ENCODE assay signal across 18 cellular contexts in the genomic region with DNA sequence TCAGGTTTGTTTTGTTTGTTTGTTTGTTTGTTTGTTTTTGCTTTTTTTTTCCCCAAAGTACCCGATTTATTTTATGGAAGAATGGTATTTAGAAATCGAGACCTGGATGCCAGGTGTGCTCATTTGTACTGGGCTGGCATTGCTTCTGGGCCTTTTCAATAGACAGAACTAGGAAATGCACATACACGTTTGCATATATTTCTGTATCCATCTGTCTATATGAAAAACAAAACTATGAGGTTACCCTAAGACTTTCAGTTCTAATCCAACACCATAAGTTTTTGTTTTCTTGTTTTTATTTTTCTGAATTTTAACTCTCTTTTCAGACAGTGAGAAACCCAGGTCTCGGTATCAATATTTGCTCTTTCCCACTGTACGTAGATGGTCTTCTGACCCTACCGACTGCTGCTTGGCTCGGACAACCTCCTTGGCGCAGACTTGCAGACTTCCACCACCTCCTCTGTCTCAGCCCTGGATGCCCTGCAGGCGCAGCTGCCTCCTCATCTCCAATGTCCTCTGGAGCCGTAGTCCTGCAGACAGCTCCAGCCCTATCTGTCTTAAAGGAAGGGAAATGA.
DNase-seq lines count a peak whose midpoint lies in the region; ATAC-seq and TF ChIP-seq lines count a peak whose summit lies in the region.
"Had no signal": no experiment of that assay in that cellular context is flagged by ENCODE, and none has a peak within 500 bp of the region (broad histone marks: within the 10 kb centered on the region; RNA-seq: fewer than 3 reads in every experiment).

No MANE protein-coding gene starts in this region.

- H3K36me3 Mint-ChIP-seq in WTC11, result no peaks in the 10 kb centered on the region

- no peaks in the 10 kb centered on the region for H3K27me3 Mint-ChIP-seq in WTC11 (ENCODE audit: low read depth)

- H3K4me3 Mint-ChIP-seq in WTC11, result no peak overlapping the region

- no peak for TF ChIP-seq POLR2A in NB4 (IDR thresholded peaks at IDR 0.05; ENCODE audit: extremely low read depth, insufficient read length)

- peaks cover 12% of the 10 kb centered on the region for H3K4me1 Mint-ChIP-seq in WTC11

- no peaks in the 10 kb centered on the region for H3K9me3 Mint-ChIP-seq in WTC11

- ATAC-seq in HG02642 (IDR thresholded peaks at IDR 0.05; ENCODE audit: poor library complexity, unreplicated experiment) (peak; percentile 66), HG02970 (IDR thresholded peaks at IDR 0.05; ENCODE audit: low FRiP score, unreplicated experiment) (no peak), WTC11 (no peak)

- H3K27ac Mint-ChIP-seq in WTC11, result no peak overlapping the region

- no peak overlapping the region for H3K4me3 ChIP-seq in NB4 (ENCODE audit: low read depth, low read length)
- H3K4me3 ChIP-seq: BLaER1, HAP-1 had no signal

- no peak for TF ChIP-seq CTCF in NB4 (IDR thresholded peaks at IDR 0.05; ENCODE audit: low read depth, low read length)
- no peak for TF ChIP-seq CTCF in WTC11 (IDR thresholded peaks at IDR 0.05)

- DNase-seq in NOMO-1 treated with DMSO at 0.1 percent for 48 hours (lab: John Stamatoyannopoulos, UW; ENCODE audit: unreplicated experiment) (peak; percentile 4), NOMO-1 treated with dmso at 0.1 percent for 144 hours (lab: John Stamatoyannopoulos, UW; ENCODE audit: unreplicated experiment) (no peak), NB4 (ENCODE audit: low read depth) (peak; percentile 1), HK-2 (ENCODE audit: unreplicated experiment) (no peak), WTC11 (ENCODE audit: low spot score) (no peak), cerebellar nuclear complex (lab: John Stamatoyannopoulos, UW) (no peak)
- DNase-seq: 8988T, DMS 273 treated with DMSO at 0.1 percent for 48 hours, IMR-90, NCI-H1105, NCI-H187, NCI-H446 treated with DMSO at 0.1 percent for 48 hours, NCI-H774, SHP77 treated with DMSO at 0.1 percent for 48 hours had no signal

- CTCF ChIA-PET in WTC11 (lab: Charles Lee), result no interaction called here

- POLR2A ChIA-PET in WTC11 (lab: Charles Lee), result no interaction called here

TF ChIP-seq in WTC11, 78 proteins besides CTCF, POLR2A, EP300 and RAD21:
- TF ChIP-seq FOXK1 (CRISPR knock-in tag; IDR thresholded peaks at IDR 0.05) (no peak), SMAD3 (CRISPR knock-in tag; IDR thresholded peaks at IDR 0.05; ENCODE audit: borderline replicate concordance) (no peak), FOXJ3 (CRISPR knock-in tag; IDR thresholded peaks at IDR 0.05; ENCODE audit: borderline replicate concordance) (no peak), MXD4 (CRISPR knock-in tag; IDR thresholded peaks at IDR 0.05; ENCODE audit: borderline replicate concordance) (no peak), JUN (CRISPR knock-in tag; IDR thresholded peaks at IDR 0.05) (no peak), KAT7 (CRISPR knock-in tag; IDR thresholded peaks at IDR 0.05; ENCODE audit: borderline replicate concordance) (no peak)
- TF ChIP-seq, protein P1, sequence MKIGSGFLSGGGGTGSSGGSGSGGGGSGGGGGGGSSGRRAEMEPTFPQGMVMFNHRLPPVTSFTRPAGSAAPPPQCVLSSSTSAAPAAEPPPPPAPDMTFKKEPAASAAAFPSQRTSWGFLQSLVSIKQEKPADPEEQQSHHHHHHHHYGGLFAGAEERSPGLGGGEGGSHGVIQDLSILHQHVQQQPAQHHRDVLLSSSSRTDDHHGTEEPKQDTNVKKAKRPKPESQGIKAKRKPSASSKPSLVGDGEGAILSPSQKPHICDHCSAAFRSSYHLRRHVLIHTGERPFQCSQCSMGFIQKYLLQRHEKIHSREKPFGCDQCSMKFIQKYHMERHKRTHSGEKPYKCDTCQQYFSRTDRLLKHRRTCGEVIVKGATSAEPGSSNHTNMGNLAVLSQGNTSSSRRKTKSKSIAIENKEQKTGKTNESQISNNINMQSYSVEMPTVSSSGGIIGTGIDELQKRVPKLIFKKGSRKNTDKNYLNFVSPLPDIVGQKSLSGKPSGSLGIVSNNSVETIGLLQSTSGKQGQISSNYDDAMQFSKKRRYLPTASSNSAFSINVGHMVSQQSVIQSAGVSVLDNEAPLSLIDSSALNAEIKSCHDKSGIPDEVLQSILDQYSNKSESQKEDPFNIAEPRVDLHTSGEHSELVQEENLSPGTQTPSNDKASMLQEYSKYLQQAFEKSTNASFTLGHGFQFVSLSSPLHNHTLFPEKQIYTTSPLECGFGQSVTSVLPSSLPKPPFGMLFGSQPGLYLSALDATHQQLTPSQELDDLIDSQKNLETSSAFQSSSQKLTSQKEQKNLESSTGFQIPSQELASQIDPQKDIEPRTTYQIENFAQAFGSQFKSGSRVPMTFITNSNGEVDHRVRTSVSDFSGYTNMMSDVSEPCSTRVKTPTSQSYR (CRISPR knock-in tag; IDR thresholded peaks at IDR 0.05), result no peak
- TF ChIP-seq, protein P2, sequence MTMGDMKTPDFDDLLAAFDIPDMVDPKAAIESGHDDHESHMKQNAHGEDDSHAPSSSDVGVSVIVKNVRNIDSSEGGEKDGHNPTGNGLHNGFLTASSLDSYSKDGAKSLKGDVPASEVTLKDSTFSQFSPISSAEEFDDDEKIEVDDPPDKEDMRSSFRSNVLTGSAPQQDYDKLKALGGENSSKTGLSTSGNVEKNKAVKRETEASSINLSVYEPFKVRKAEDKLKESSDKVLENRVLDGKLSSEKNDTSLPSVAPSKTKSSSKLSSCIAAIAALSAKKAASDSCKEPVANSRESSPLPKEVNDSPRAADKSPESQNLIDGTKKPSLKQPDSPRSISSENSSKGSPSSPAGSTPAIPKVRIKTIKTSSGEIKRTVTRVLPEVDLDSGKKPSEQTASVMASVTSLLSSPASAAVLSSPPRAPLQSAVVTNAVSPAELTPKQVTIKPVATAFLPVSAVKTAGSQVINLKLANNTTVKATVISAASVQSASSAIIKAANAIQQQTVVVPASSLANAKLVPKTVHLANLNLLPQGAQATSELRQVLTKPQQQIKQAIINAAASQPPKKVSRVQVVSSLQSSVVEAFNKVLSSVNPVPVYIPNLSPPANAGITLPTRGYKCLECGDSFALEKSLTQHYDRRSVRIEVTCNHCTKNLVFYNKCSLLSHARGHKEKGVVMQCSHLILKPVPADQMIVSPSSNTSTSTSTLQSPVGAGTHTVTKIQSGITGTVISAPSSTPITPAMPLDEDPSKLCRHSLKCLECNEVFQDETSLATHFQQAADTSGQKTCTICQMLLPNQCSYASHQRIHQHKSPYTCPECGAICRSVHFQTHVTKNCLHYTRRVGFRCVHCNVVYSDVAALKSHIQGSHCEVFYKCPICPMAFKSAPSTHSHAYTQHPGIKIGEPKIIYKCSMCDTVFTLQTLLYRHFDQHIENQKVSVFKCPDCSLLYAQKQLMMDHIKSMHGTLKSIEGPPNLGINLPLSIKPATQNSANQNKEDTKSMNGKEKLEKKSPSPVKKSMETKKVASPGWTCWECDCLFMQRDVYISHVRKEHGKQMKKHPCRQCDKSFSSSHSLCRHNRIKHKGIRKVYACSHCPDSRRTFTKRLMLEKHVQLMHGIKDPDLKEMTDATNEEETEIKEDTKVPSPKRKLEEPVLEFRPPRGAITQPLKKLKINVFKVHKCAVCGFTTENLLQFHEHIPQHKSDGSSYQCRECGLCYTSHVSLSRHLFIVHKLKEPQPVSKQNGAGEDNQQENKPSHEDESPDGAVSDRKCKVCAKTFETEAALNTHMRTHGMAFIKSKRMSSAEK (CRISPR knock-in tag; IDR thresholded peaks at IDR 0.05; ENCODE audit: borderline replicate concordance), result no peak
- TF ChIP-seq, protein P3, sequence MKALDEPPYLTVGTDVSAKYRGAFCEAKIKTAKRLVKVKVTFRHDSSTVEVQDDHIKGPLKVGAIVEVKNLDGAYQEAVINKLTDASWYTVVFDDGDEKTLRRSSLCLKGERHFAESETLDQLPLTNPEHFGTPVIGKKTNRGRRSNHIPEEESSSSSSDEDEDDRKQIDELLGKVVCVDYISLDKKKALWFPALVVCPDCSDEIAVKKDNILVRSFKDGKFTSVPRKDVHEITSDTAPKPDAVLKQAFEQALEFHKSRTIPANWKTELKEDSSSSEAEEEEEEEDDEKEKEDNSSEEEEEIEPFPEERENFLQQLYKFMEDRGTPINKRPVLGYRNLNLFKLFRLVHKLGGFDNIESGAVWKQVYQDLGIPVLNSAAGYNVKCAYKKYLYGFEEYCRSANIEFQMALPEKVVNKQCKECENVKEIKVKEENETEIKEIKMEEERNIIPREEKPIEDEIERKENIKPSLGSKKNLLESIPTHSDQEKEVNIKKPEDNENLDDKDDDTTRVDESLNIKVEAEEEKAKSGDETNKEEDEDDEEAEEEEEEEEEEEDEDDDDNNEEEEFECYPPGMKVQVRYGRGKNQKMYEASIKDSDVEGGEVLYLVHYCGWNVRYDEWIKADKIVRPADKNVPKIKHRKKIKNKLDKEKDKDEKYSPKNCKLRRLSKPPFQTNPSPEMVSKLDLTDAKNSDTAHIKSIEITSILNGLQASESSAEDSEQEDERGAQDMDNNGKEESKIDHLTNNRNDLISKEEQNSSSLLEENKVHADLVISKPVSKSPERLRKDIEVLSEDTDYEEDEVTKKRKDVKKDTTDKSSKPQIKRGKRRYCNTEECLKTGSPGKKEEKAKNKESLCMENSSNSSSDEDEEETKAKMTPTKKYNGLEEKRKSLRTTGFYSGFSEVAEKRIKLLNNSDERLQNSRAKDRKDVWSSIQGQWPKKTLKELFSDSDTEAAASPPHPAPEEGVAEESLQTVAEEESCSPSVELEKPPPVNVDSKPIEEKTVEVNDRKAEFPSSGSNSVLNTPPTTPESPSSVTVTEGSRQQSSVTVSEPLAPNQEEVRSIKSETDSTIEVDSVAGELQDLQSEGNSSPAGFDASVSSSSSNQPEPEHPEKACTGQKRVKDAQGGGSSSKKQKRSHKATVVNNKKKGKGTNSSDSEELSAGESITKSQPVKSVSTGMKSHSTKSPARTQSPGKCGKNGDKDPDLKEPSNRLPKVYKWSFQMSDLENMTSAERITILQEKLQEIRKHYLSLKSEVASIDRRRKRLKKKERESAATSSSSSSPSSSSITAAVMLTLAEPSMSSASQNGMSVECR (CRISPR knock-in tag; IDR thresholded peaks at IDR 0.05; ENCODE audit: borderline replicate concordance), result no peak

Comparison
In these comparisons a context has a peak if more than half of its experiments do, and no peak if none do; other contexts are left out.
1. DNase-seq: peak in NOMO-1 treated with DMSO at 0.1 percent for 48 hours (single experiment) and NB4 (single experiment); none in NOMO-1 treated with dmso at 0.1 percent for 144 hours (single experiment), HK-2 (single experiment), WTC11 (single experiment) and cerebellar nuclear complex (0 of 2).